Comparison of ENCODE assay signal across 8 cellular contexts in the genomic region with DNA sequence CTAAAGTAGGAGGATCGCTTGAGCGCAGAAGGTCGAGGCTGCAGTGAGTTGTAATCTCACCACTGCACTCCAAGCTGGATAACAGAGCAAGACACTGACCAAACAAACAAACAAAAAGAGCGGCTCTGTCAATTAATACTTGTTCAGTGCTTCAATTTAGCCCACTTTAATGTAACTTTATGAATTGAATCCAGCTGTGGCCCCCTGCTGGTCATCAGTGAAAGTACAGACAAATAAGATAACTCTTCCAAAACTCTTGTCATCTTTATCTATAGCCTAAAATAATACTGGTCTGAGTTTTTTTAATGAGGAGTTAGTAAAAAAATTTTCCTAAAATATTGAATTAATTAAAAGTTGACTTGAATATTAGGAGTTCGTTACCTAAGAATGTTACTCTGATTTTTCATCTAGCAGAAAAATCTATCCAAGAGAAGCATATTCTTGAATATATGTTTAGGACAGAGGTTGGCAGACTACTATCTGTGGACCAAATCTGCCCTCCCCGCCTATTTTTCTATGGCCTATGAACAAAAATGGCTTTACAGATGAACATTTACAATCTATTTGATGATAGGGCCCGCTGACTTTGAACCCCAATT. TPM values are rescaled to one million over a fixed set of nuclear protein-coding genes. Genes with fewer than 3 reads are reported as not detected.
DNase-seq lines count a peak whose midpoint lies in the region; ATAC-seq, FAIRE-seq and TF ChIP-seq lines count a peak whose summit lies in the region.

No MANE protein-coding gene starts in this region.

- ATAC-seq in activated CD8-positive, alpha-beta T cell treated with anti-CD3 and anti-CD28 coated beads, Interleukin-2, amount 10 ng/mL, durations not matched to agents 7 days and 5 days, result no peak
- no peak for ATAC-seq in GM21529 (IDR thresholded peaks at IDR 0.05; ENCODE audit: unreplicated experiment)

- H3K27me3 Mint-ChIP-seq in activated CD8-positive, alpha-beta T cell treated with anti-CD3 and anti-CD28 coated beads, Interleukin-2, amount 10 ng/mL, durations not matched to agents 7 days and 5 days (ENCODE audit: low read depth), result no peaks in the 10 kb centered on the region
- H3K27me3 Mint-ChIP-seq in neural crest cell (ENCODE audit: low read depth) (no peaks in the 10 kb centered on the region), type B pancreatic cell (no peaks in the 10 kb centered on the region)

- no peak overlapping the region for H3K27ac Mint-ChIP-seq in activated CD8-positive, alpha-beta T cell treated with anti-CD3 and anti-CD28 coated beads, Interleukin-2, amount 10 ng/mL, durations not matched to agents 7 days and 5 days
- H3K27ac Mint-ChIP-seq in neural crest cell (ENCODE audit: unreplicated experiment) (no peak overlapping the region), type B pancreatic cell (no peak overlapping the region)

- TF ChIP-seq CTCF in BJ (IDR thresholded peaks at IDR 0.05; ENCODE audit: insufficient read depth, low read depth, low read length) (peak; percentile 73), neural crest cell (conservative IDR thresholded peaks at IDR 0.05) (peak; percentile 91), type B pancreatic cell (conservative IDR thresholded peaks at IDR 0.05) (peak; percentile 95)

- no peak overlapping the region for H3K4me3 ChIP-seq in BJ (ENCODE audit: low read depth, low read length)

- no peaks in the 10 kb centered on the region for H3K4me1 Mint-ChIP-seq in activated CD8-positive, alpha-beta T cell treated with anti-CD3 and anti-CD28 coated beads, Interleukin-2, amount 10 ng/mL, durations not matched to agents 7 days and 5 days (ENCODE audit: low read depth)
- H3K4me1 Mint-ChIP-seq in neural crest cell (no peaks in the 10 kb centered on the region), type B pancreatic cell (ENCODE audit: unreplicated experiment) (no peaks in the 10 kb centered on the region)

- H3K9me3 Mint-ChIP-seq in activated CD8-positive, alpha-beta T cell treated with anti-CD3 and anti-CD28 coated beads, Interleukin-2, amount 10 ng/mL, durations not matched to agents 7 days and 5 days (ENCODE audit: insufficient read depth), result no peaks in the 10 kb centered on the region
- H3K9me3 Mint-ChIP-seq in neural crest cell (no peaks in the 10 kb centered on the region), type B pancreatic cell (no peaks in the 10 kb centered on the region)

- DNase-seq in BJ (ENCODE audit: low read depth) (no peak), GM19239 (ENCODE audit: insufficient read length, low spot score) (peak; percentile 27), NCI-H345 treated with DMSO at 0.1 percent for 48 hours (lab: John Stamatoyannopoulos, UW; ENCODE audit: unreplicated experiment) (peak; percentile 62), epidermal melanocyte (ENCODE audit: insufficient read length, low spot score) (peak; percentile 40), neural crest cell (ENCODE audit: low read depth, low spot score) (peak; percentile 36), type B pancreatic cell (ENCODE audit: extremely low spot score, unreplicated experiment) (no peak)
- peak; percentile 63 for DNase-seq in activated CD8-positive, alpha-beta T cell treated with anti-CD3 and anti-CD28 coated beads, Interleukin-2, amount 10 ng/mL, durations not matched to agents 7 days and 5 days

- CTCF ChIA-PET in BJ (lab: Yijun Ruan, JAX), result interaction anchor here (0.6 to 2.8 kb wide), 10 partner anchors 10 to 119 kb away, joined by 3 to 40 read pairs (median 3); a partner anchor contains a TSS
- CTCF ChIA-PET in activated CD8-positive, alpha-beta T cell treated with anti-CD3 and anti-CD28 coated beads, Interleukin-2, amount 10 ng/mL, durations not matched to agents 7 days and 5 days (lab: Charles Lee), result interaction anchor here (0.6 to 2.1 kb wide), 13 partner anchors 9 to 310 kb away, joined by 3 to 34 read pairs (median 4); a partner anchor contains a TSS

- H3K36me3 ChIP-seq in BJ (ENCODE audit: control insufficient read depth, insufficient read depth, low read length), result no peaks in the 10 kb centered on the region

- H3K27me3 ChIP-seq in BJ (ENCODE audit: control insufficient read depth, insufficient read depth, low read length), result no peaks in the 10 kb centered on the region

- POLR2A ChIA-PET in BJ (lab: Charles Lee), result no interaction called here
- POLR2A ChIA-PET in activated CD8-positive, alpha-beta T cell treated with anti-CD3 and anti-CD28 coated beads, Interleukin-2, amount 10 ng/mL, durations not matched to agents 7 days and 5 days (lab: Charles Lee), result no interaction called here

- no peak overlapping the region for H3K4me3 Mint-ChIP-seq in activated CD8-positive, alpha-beta T cell treated with anti-CD3 and anti-CD28 coated beads, Interleukin-2, amount 10 ng/mL, durations not matched to agents 7 days and 5 days
- no peak overlapping the region for H3K4me3 Mint-ChIP-seq in neural crest cell
- H3K4me3 Mint-ChIP-seq in type B pancreatic cell, result no peak overlapping the region

- FAIRE-seq in GM19239 (lab: Jason Lieb, UNC), result peak; percentile 77

- H3K36me3 Mint-ChIP-seq in activated CD8-positive, alpha-beta T cell treated with anti-CD3 and anti-CD28 coated beads, Interleukin-2, amount 10 ng/mL, durations not matched to agents 7 days and 5 days (ENCODE audit: low read depth), result no peaks in the 10 kb centered on the region
- no peaks in the 10 kb centered on the region for H3K36me3 Mint-ChIP-seq in neural crest cell (ENCODE audit: low read depth)
- no peaks in the 10 kb centered on the region for H3K36me3 Mint-ChIP-seq in type B pancreatic cell

RNA-seq across cellular contexts. Expression of a gene that starts 26.1 kb away (rescaled TPM):
- polyA plus RNA-seq in BJ (2011; rRNA removed), result 52.8 and 133 TPM in 2 replicates
- polyA minus RNA-seq in BJ (2011; rRNA and poly(A)+ RNA removed), result 8.0 and 8.1 TPM in 2 replicates
- total RNA-seq in activated CD8-positive, alpha-beta T cell treated with anti-CD3 and anti-CD28 coated beads, Interleukin-2, amount 10 ng/mL, durations not matched to agents 7 days and 5 days, result 100 to 1,000 TPM; 148 to 150 TPM
- 114 and 124 TPM in 2 replicates for total RNA-seq in neural crest cell
- 139 and 168 TPM in 2 replicates for total RNA-seq in type B pancreatic cell (ENCODE audit: low replicate concordance)

RNA-seq across cellular contexts. Expression of a gene that starts 26.2 kb away (rescaled TPM):
- polyA plus RNA-seq in BJ (2011; rRNA removed), result 8.5 and 16.0 TPM in 2 replicates
- polyA minus RNA-seq in BJ (2011; rRNA and poly(A)+ RNA removed), result 4.3 and 6.5 TPM in 2 replicates
- total RNA-seq in activated CD8-positive, alpha-beta T cell treated with anti-CD3 and anti-CD28 coated beads, Interleukin-2, amount 10 ng/mL, durations not matched to agents 7 days and 5 days, result 10 to 100 TPM; 21.3 to 26.9 TPM
- 22.8 and 23.3 TPM in 2 replicates for total RNA-seq in neural crest cell
- total RNA-seq in type B pancreatic cell (ENCODE audit: low replicate concordance), result 19.7 and 26.4 TPM in 2 replicates

Comparison
In these comparisons a context has a peak if more than half of its experiments do, and no peak if none do; other contexts are left out.
1. DNase-seq: peak in GM19239 (single experiment), NCI-H345 treated with DMSO at 0.1 percent for 48 hours (single experiment), activated CD8-positive, alpha-beta T cell treated with anti-CD3 and anti-CD28 coated beads, Interleukin-2, amount 10 ng/mL, durations not matched to agents 7 days and 5 days (single experiment), epidermal melanocyte (single experiment) and neural crest cell (single experiment); none in BJ (single experiment) and type B pancreatic cell (single experiment).
2. Peak in every context shown above with its lines, with median percentiles within 50 percentile points of each other: CTCF ChIP-seq.